18 cellular contexts compared by ENCODE assay signal in genomic region chr2:27721335-27721734, GRCh38. TPM values are rescaled to one million over a fixed set of nuclear protein-coding genes. Genes with fewer than 3 reads are reported as not detected.
DNase-seq lines count a peak whose midpoint lies in the region; ATAC-seq and TF ChIP-seq lines count a peak whose summit lies in the region.
"Had no signal": no experiment of that assay in that cellular context is flagged by ENCODE, and none has a peak within 500 bp of the region (broad histone marks: within the 10 kb centered on the region; RNA-seq: fewer than 3 reads in every experiment).

No MANE protein-coding gene starts in this region.

- no peaks in the 10 kb centered on the region for H3K36me3 Mint-ChIP-seq in chondrocyte (ENCODE audit: low read depth)
- H3K36me3 Mint-ChIP-seq: brain; naive thymus-derived CD8-positive, alpha-beta T cell had no signal

- no peak overlapping the region for H2AFZ ChIP-seq in osteoblast (ENCODE audit: low read length)

- no peak overlapping the region for H3K4me2 ChIP-seq in osteoblast (ENCODE audit: insufficient read depth, low read length)

- H3K4me3 Mint-ChIP-seq in chondrocyte (ENCODE audit: unreplicated experiment): no peak overlapping the region
- H3K4me3 Mint-ChIP-seq: brain; naive thymus-derived CD8-positive, alpha-beta T cell had no signal

- H3K4me3 ChIP-seq in osteoblast (ENCODE audit: insufficient read depth, low read length): no peak overlapping the region
- H3K4me3 ChIP-seq: SJCRH30, suprapubic skin had no signal

- in situ Hi-C loops in Caki2 (cut with HindIII; ENCODE audit: low pct_unique_long_range_greater_than_20kb, low sequenced_read_pairs): no loop called here

- DNase-seq in Caki2 (ENCODE audit: low read depth) (peak; percentile 83), HT1080 (ENCODE audit: low read depth) (peak; percentile 50), chondrocyte (ENCODE audit: low spot score) (no peak), osteoblast (ENCODE audit: insufficient read length, low spot score, missing footprints) (peak; percentile 73), DMS79 treated with DMSO at 0.1 percent for 48 hours (lab: John Stamatoyannopoulos, UW) (no peak), SHP77 (lab: John Stamatoyannopoulos, UW) (no peak)
- DNase-seq: activated T-cell treated with anti-CD3 and anti-CD28 coated beads, Interleukin-2, amount 50 U/mL, for 48 hours; effector memory CD4-positive, alpha-beta T cell; foreskin melanocyte; KBM-7; naive thymus-derived CD8-positive, alpha-beta T cell; NCI-H1694 treated with DMSO at 0.1 percent for 48 hours; NCI-H526 treated with DMSO at 0.1 percent for 48 hours; SJCRH30 had no signal

- no peaks in the 10 kb centered on the region for H3K27me3 ChIP-seq in osteoblast (ENCODE audit: insufficient read depth, low read length)
- H3K27me3 ChIP-seq: SJCRH30, suprapubic skin had no signal

- no peak for TF ChIP-seq CTCF in chondrocyte (IDR thresholded peaks at IDR 0.05)
- TF ChIP-seq CTCF in osteoblast (IDR thresholded peaks at IDR 0.05; ENCODE audit: extremely low read depth, low read depth, low read length): no peak

- H3K79me2 ChIP-seq in osteoblast (ENCODE audit: insufficient read depth, low read length): no peaks in the 10 kb centered on the region

- H3K9me3 ChIP-seq in osteoblast (ENCODE audit: low read depth, low read length): no peaks in the 10 kb centered on the region
- H3K9me3 ChIP-seq: SJCRH30, suprapubic skin had no signal

- H3K27ac ChIP-seq in osteoblast (ENCODE audit: low read depth, low read length): peak overlapping the region; percentile 53
- H3K27ac ChIP-seq: SJCRH30, suprapubic skin had no signal

- H3K27me3 Mint-ChIP-seq in chondrocyte (ENCODE audit: low read depth): no peaks in the 10 kb centered on the region

- no peaks in the 10 kb centered on the region for H3K9me3 Mint-ChIP-seq in chondrocyte (ENCODE audit: low read depth)
- H3K9me3 Mint-ChIP-seq: brain; naive thymus-derived CD8-positive, alpha-beta T cell had no signal

- peak overlapping the region; percentile 75 for H3K27ac Mint-ChIP-seq in chondrocyte (ENCODE audit: unreplicated experiment)
- H3K27ac Mint-ChIP-seq: naive thymus-derived CD8-positive, alpha-beta T cell had no signal

- peaks cover 39% of the 10 kb centered on the region for H3K4me1 ChIP-seq in osteoblast (ENCODE audit: insufficient read depth, low read length)

- H4K20me1 ChIP-seq in osteoblast (ENCODE audit: insufficient read depth, low read length): no peaks in the 10 kb centered on the region

- no peaks in the 10 kb centered on the region for H3K36me3 ChIP-seq in osteoblast (ENCODE audit: insufficient read depth, low read length)
- H3K36me3 ChIP-seq: SJCRH30, suprapubic skin had no signal

- ATAC-seq in GM21723 (IDR thresholded peaks at IDR 0.05; ENCODE audit: unreplicated experiment): no peak
- ATAC-seq: naive thymus-derived CD8-positive, alpha-beta T cell; sciatic nerve had no signal

- peaks cover 63% of the 10 kb centered on the region for H3K4me1 Mint-ChIP-seq in chondrocyte (ENCODE audit: low read depth)

RNA-seq across cellular contexts. Expression of gene MRPL33, which starts 50.2 kb away (rescaled TPM):
- total RNA-seq in Caki2 (2014; rRNA removed; shearing (Covaris generic); ENCODE audit: low replicate concordance): 288 and 289 TPM in 2 replicates
- 192 and 248 TPM in 2 replicates for total RNA-seq in HT1080 (2014; rRNA removed; shearing (Covaris generic))
- 422 and 471 TPM in 2 replicates for polyA plus RNA-seq in HT1080 (2015; cell fraction: cytosol; rRNA removed)
- 111 and 126 TPM in 2 replicates for polyA plus RNA-seq in HT1080 (2015; cell fraction: nucleus; rRNA removed)
- 59.9 to 64.9 TPM (median 62.1 TPM) in 3 replicates for total RNA-seq in chondrocyte
- total RNA-seq in osteoblast: 63.1 and 105 TPM in 2 replicates

RNA-seq across cellular contexts. Expression of gene SLC4A1AP, which starts 57.6 kb away (rescaled TPM):
- 27.6 and 37.5 TPM in 2 replicates for total RNA-seq in Caki2 (2014; rRNA removed; shearing (Covaris generic); ENCODE audit: low replicate concordance)
- total RNA-seq in HT1080 (2014; rRNA removed; shearing (Covaris generic)): 22.6 and 26.1 TPM in 2 replicates
- polyA plus RNA-seq in HT1080 (2015; cell fraction: cytosol; rRNA removed): 17.5 and 20.0 TPM in 2 replicates
- polyA plus RNA-seq in HT1080 (2015; cell fraction: nucleus; rRNA removed): 35.3 and 40.8 TPM in 2 replicates
- total RNA-seq in chondrocyte (16.4 to 24.3 TPM (median 18.8 TPM) in 3 replicates), osteoblast (24.8 and 27.9 TPM in 2 replicates)

RNA-seq across cellular contexts. Expression of gene SUPT7L, which starts 57.9 kb away (rescaled TPM):
- 17.3 and 24.8 TPM in 2 replicates for total RNA-seq in Caki2 (2014; rRNA removed; shearing (Covaris generic); ENCODE audit: low replicate concordance)
- 21.3 and 23.8 TPM in 2 replicates for total RNA-seq in HT1080 (2014; rRNA removed; shearing (Covaris generic))
- 18.0 and 18.6 TPM in 2 replicates for polyA plus RNA-seq in HT1080 (2015; cell fraction: cytosol; rRNA removed)
- polyA plus RNA-seq in HT1080 (2015; cell fraction: nucleus; rRNA removed): 72.6 and 77.1 TPM in 2 replicates
- total RNA-seq in chondrocyte (29.1 to 37.1 TPM (median 30.7 TPM) in 3 replicates), osteoblast (44.2 and 50.3 TPM in 2 replicates)

Comparison
In these comparisons a context has a peak if more than half of its experiments do, and no peak if none do; other contexts are left out.
1. DNase-seq: peak in Caki2 (single experiment), HT1080 (single experiment) and osteoblast (single experiment); none in chondrocyte (single experiment), DMS79 treated with DMSO at 0.1 percent for 48 hours (single experiment) and SHP77 (0 of 2).